ENCODE assay signal across 15 cellular contexts in the genomic region with DNA sequence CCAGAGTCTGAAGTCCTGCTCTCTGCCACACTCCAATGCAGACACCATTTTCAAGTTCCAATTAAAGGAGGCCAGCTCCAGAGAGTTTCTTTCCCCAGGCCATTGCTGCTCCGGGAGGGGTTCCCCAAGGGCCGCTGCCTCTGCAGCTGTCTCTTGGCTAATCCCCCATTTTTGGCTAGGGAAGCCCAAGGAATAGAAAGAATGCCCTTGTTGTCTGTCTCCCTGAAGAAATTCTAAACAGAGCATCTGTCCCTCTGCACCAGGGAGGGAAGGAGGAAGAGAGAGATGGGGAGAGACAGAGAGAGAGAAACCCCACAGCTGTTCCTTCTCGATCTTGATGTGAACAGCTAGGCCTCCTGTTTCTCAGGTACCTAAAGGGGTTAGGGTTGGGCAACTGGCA. TPM values are rescaled to one million over a fixed set of nuclear protein-coding genes. Genes with fewer than 3 reads are reported as not detected.
DNase-seq lines count a peak whose midpoint lies in the region; ATAC-seq and TF ChIP-seq lines count a peak whose summit lies in the region.
"Had no signal": no experiment of that assay in that cellular context is flagged by ENCODE, and none has a peak within 500 bp of the region (broad histone marks: within the 10 kb centered on the region; RNA-seq: fewer than 3 reads in every experiment).

No MANE protein-coding gene starts in this region.

- intact Hi-C loops in heart left ventricle (cut with DNase I) = loop anchor here in 9 of 10 donors (5.0 to 10.0 kb wide), 8 partner anchors 50 to 288 kb away; a partner anchor contains a TSS
- intact Hi-C loops in Right ventricle myocardium superior (cut with DNase I) = loop anchor here (5.0 to 10.0 kb wide), 3 partner anchors 100 to 268 kb away; a partner anchor contains a TSS
- intact Hi-C loops in transverse colon (cut with DNase I; ENCODE audit: low total_unique reads) = loop anchor here (5.0 to 10.0 kb wide), 2 partner anchors 120 to 288 kb away; a partner anchor contains a TSS

- peaks cover 6 to 59% (median 43%) of the 10 kb centered on the region in 12 donors for H3K4me1 ChIP-seq in heart left ventricle
- H3K4me1 ChIP-seq in endodermal cell (ENCODE audit: control insufficient read depth, insufficient read depth, low read length) = peaks cover 7% of the 10 kb centered on the region
- peaks cover 9 to 28% (median 15%) of the 10 kb centered on the region in 4 donors for H3K4me1 ChIP-seq in transverse colon

- no peak overlapping the region for H3K9ac ChIP-seq in endodermal cell (ENCODE audit: extremely low read depth, low read length, poor library complexity, severe bottlenecking)

- no peak for ATAC-seq in heart left ventricle
- ATAC-seq in Right ventricle myocardium superior (ENCODE audit: poor library complexity) = no peak
- ATAC-seq in GM19324 (IDR thresholded peaks at IDR 0.05; ENCODE audit: low FRiP score, unreplicated experiment) = no peak
- ATAC-seq: activated CD8-positive, alpha-beta memory T cell treated with anti-CD3 and anti-CD28 coated beads, Interleukin-2, amount 10 ng/mL, durations not matched to agents 7 days and 5 days; naive thymus-derived CD8-positive, alpha-beta T cell had no signal

- H3K4me3 ChIP-seq in heart left ventricle = no peak overlapping the region
- H3K4me3 ChIP-seq in endodermal cell (ENCODE audit: low read length) = no peak overlapping the region
- H3K4me3 ChIP-seq in transverse colon = no peak overlapping the region

- no peaks in the 10 kb centered on the region for H3K36me3 ChIP-seq in heart left ventricle
- no peaks in the 10 kb centered on the region for H3K36me3 ChIP-seq in endodermal cell (ENCODE audit: control insufficient read depth, insufficient read depth, low read length)
- H3K36me3 ChIP-seq in transverse colon = no peaks in the 10 kb centered on the region

- H3K9me3 Mint-ChIP-seq in endodermal cell (no peaks in the 10 kb centered on the region), nephron progenitor cell (no peaks in the 10 kb centered on the region)
- H3K9me3 Mint-ChIP-seq: naive thymus-derived CD8-positive, alpha-beta T cell had no signal

- TF ChIP-seq POLR2A in heart left ventricle (IDR thresholded peaks at IDR 0.05) = no peak
- TF ChIP-seq POLR2A in transverse colon (IDR thresholded peaks at IDR 0.05) = no peak

- H3K27me3 ChIP-seq in heart left ventricle (no peaks in the 10 kb centered on the region), endodermal cell (ENCODE audit: control insufficient read depth, insufficient read depth, low read length, poor library complexity, severe bottlenecking) (peaks cover 8% of the 10 kb centered on the region), transverse colon (no peaks in the 10 kb centered on the region)

- H3K36me3 Mint-ChIP-seq in endodermal cell (ENCODE audit: low read depth) (no peaks in the 10 kb centered on the region), nephron progenitor cell (ENCODE audit: low read depth) (no peaks in the 10 kb centered on the region)
- H3K36me3 Mint-ChIP-seq: activated CD8-positive, alpha-beta memory T cell treated with anti-CD3 and anti-CD28 coated beads, Interleukin-2, amount 10 ng/mL, durations not matched to agents 7 days and 5 days; activated naive CD8-positive, alpha-beta T cell; naive thymus-derived CD8-positive, alpha-beta T cell had no signal

- no peak for TF ChIP-seq EP300 in transverse colon (IDR thresholded peaks at IDR 0.05; ENCODE audit: low read depth)

- no peak overlapping the region for H3K27ac Mint-ChIP-seq in endodermal cell
- peak overlapping the region; percentile 46 for H3K27ac Mint-ChIP-seq in nephron progenitor cell
- H3K27ac Mint-ChIP-seq: activated CD8-positive, alpha-beta memory T cell treated with anti-CD3 and anti-CD28 coated beads, Interleukin-2, amount 10 ng/mL, durations not matched to agents 7 days and 5 days; activated naive CD8-positive, alpha-beta T cell had no signal

- WGBS in heart left ventricle, 4 donors = 45 to 66% (median 57%) methylated on average over 3 of the region's 3 CpGs
- 93 to 100% methylated on average over 3 of the region's 3 CpGs for WGBS in endodermal cell (ENCODE audit: insufficient coverage in 1 of 2, insufficient read length in 1 of 2), 2 experiments
- WGBS in transverse colon (ENCODE audit: low coverage in 1 of 2), 2 donors = 59 to 67% methylated on average over 1 to 3 of the region's 3 CpGs

- H3K27me3 Mint-ChIP-seq in endodermal cell (ENCODE audit: insufficient read depth) = peaks cover 8% of the 10 kb centered on the region
- H3K27me3 Mint-ChIP-seq in nephron progenitor cell (ENCODE audit: low read depth, poor library complexity) = peaks cover 37% of the 10 kb centered on the region
- H3K27me3 Mint-ChIP-seq: activated naive CD8-positive, alpha-beta T cell had no signal

- H3K9me3 ChIP-seq in heart left ventricle (no peaks in the 10 kb centered on the region), endodermal cell (ENCODE audit: control insufficient read depth, low read length) (no peaks in the 10 kb centered on the region), transverse colon (no peaks in the 10 kb centered on the region)

- in situ Hi-C loops in transverse colon (cut with MboI; ENCODE audit: low pct_ligation_motif_present in 1 of 4, low pct_unique_long_range_greater_than_20kb in 1 of 4, low sequenced_read_pairs in 3 of 4) = loop anchor here in 3 of 4 donors (5.0 to 10.0 kb wide), 2 partner anchors 195 to 198 kb away; no protein-coding TSS in a partner anchor

- no peak for TF ChIP-seq CTCF in heart left ventricle (IDR thresholded peaks at IDR 0.05)
- no peak for TF ChIP-seq CTCF in endodermal cell (conservative IDR thresholded peaks at IDR 0.05)
- TF ChIP-seq CTCF in nephron progenitor cell (IDR thresholded peaks at IDR 0.05) = no peak
- no peak for TF ChIP-seq CTCF in transverse colon (IDR thresholded peaks at IDR 0.05)

- H3K4me3 Mint-ChIP-seq in endodermal cell (no peak overlapping the region), nephron progenitor cell (peak overlapping the region; percentile 60)
- H3K4me3 Mint-ChIP-seq: activated CD8-positive, alpha-beta memory T cell treated with anti-CD3 and anti-CD28 coated beads, Interleukin-2, amount 10 ng/mL, durations not matched to agents 7 days and 5 days; activated naive CD8-positive, alpha-beta T cell; naive thymus-derived CD8-positive, alpha-beta T cell had no signal

- DNase-seq in heart left ventricle (no peak), Right ventricle myocardium superior (no peak), endodermal cell (no peak), nephron progenitor cell (no peak), transverse colon (no peak), NCI-H748 (lab: John Stamatoyannopoulos, UW; ENCODE audit: unreplicated experiment) (no peak)
- no peak for DNase-seq in activated CD4-positive, CD25-positive, alpha-beta regulatory T cell (lab: John Stamatoyannopoulos, UW)
- DNase-seq: activated CD8-positive, alpha-beta memory T cell treated with anti-CD3 and anti-CD28 coated beads, Interleukin-2, amount 10 ng/mL, durations not matched to agents 7 days and 5 days; DMS153; H7; naive thymus-derived CD8-positive, alpha-beta T cell; stimulated activated naive CD4-positive, alpha-beta T cell had no signal

- H3K27ac ChIP-seq in heart left ventricle (peak overlapping the region; percentile 62 to 94 (median 86)), endodermal cell (ENCODE audit: low read depth, low read length) (peak overlapping the region; percentile 93), transverse colon (peak overlapping the region; percentile 64 to 86 (median 76))

- H3K4me1 Mint-ChIP-seq in endodermal cell (peaks cover 31% of the 10 kb centered on the region), nephron progenitor cell (peaks cover 61% of the 10 kb centered on the region)

RNA-seq across cellular contexts. Expression of a gene that starts 12.9 kb away (rescaled TPM):
- total RNA-seq in heart left ventricle (not detected), Right ventricle myocardium superior (not detected), endodermal cell (under 1 TPM; 0.26 to 0.42 TPM), transverse colon (not detected)
- not detected for polyA plus RNA-seq in heart left ventricle
- 0.53 TPM for polyA plus RNA-seq in endodermal cell (2013, experiment 1 of 2)
- polyA plus RNA-seq in endodermal cell (2013, experiment 2 of 2) = 0.54 TPM
- total RNA-seq: activated CD8-positive, alpha-beta memory T cell treated with anti-CD3 and anti-CD28 coated beads, Interleukin-2, amount 10 ng/mL, durations not matched to agents 7 days and 5 days; kidney epithelial cell; naive thymus-derived CD8-positive, alpha-beta T cell had no signal
- polyA plus RNA-seq: naive thymus-derived CD8-positive, alpha-beta T cell had no signal

RNA-seq across cellular contexts. Expression of a gene that starts 31.2 kb away (rescaled TPM):
- total RNA-seq in heart left ventricle (10 to 100 TPM in 6 of 9 donors, 1 to 10 TPM in 3; 3.6 to 61.9 (median 13.6) TPM), Right ventricle myocardium superior (22.9 TPM), endodermal cell (1 to 10 TPM in 1 of 2 donors, under 1 TPM in 1; 0.66 to 3.9 TPM), transverse colon (10 to 100 TPM; 15.4 to 35.2 (median 23.3) TPM)
- 10 to 100 TPM in 1 of 2 donors, 1 to 10 TPM in 1; 7.8 to 14.6 TPM for polyA plus RNA-seq in heart left ventricle
- 3.9 TPM for polyA plus RNA-seq in endodermal cell (2013, experiment 1 of 2)
- polyA plus RNA-seq in endodermal cell (2013, experiment 2 of 2) = 3.7 TPM
- total RNA-seq: activated CD8-positive, alpha-beta memory T cell treated with anti-CD3 and anti-CD28 coated beads, Interleukin-2, amount 10 ng/mL, durations not matched to agents 7 days and 5 days; naive thymus-derived CD8-positive, alpha-beta T cell had no signal
- polyA plus RNA-seq: naive thymus-derived CD8-positive, alpha-beta T cell had no signal
